17 cellular contexts compared by ENCODE assay signal in the genomic region with DNA sequence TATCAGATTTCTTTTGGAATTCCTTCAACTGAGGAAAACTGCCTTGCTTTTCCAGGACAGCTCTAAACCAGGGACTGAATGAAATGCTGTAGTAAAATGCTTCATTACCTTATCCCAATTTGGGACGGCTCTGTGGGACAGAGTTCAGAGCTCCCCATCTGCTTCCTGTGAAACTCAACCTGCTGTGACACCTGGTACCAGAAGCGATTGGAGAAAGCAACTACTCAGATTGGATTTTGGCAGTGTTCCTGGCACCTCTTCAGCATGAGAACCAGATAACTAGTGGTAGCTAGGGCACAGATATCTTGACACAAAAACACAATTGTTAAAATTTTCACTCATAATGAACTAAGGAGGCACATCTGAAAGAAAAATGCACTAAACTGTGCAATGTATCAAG.
"Had no signal": no experiment of that assay in that cellular context is flagged by ENCODE, and none has a peak within 500 bp of the region (broad histone marks: within the 10 kb centered on the region; RNA-seq: fewer than 3 reads in every experiment).

No MANE protein-coding gene starts in this region.

- H3K27me3 ChIP-seq: colonic mucosa, neural progenitor cell, sigmoid colon, spleen had no signal

- H3K79me2 ChIP-seq: parathyroid adenoma had no signal

- ATAC-seq: activated CD8-positive, alpha-beta T cell treated with anti-CD3 and anti-CD28 coated beads for 36 hours; activated naive CD4-positive, alpha-beta T cell treated with anti-CD3 and anti-CD28 coated beads, Interleukin-2, amount 50 U/mL, for 72 hours; activated T-cell treated with anti-CD3 and anti-CD28 coated beads, Interleukin-2, amount 50 U/mL, for 4 hours; esophagus mucosa; left colon; stimulated activated naive CD8-positive, alpha-beta T cell treated with anti-CD3 and anti-CD28 coated beads, Interleukin-15, amount 100 ng/mL, for 72 hours had no signal

- H3K27ac Mint-ChIP-seq: activated CD8-positive, alpha-beta T cell treated with anti-CD3 and anti-CD28 coated beads for 36 hours; activated naive CD4-positive, alpha-beta T cell treated with anti-CD3 and anti-CD28 coated beads, Interleukin-2, amount 50 U/mL, for 72 hours; naive B cell; neural progenitor cell; stimulated activated naive CD8-positive, alpha-beta T cell treated with anti-CD3 and anti-CD28 coated beads, Interleukin-15, amount 100 ng/mL, for 72 hours had no signal

- DNase-seq: activated CD4-positive, alpha-beta T cell treated with anti-CD3 and anti-CD28 coated beads for 4 hours; activated CD8-positive, alpha-beta T cell treated with anti-CD3 and anti-CD28 coated beads for 36 hours; activated effector memory CD4-positive, alpha-beta T cell treated with anti-CD3 and anti-CD28 coated beads, Interleukin-2, amount 50 U/mL, for 16 hours; activated T-cell treated with anti-CD3 and anti-CD28 coated beads, Interleukin-2, amount 50 U/mL, for 4 hours; amniotic stem cell; central memory CD4-positive, alpha-beta T cell; colonic mucosa; left colon; mammary epithelial cell; naive B cell; sigmoid colon; spleen; stimulated activated naive CD8-positive, alpha-beta T cell treated with anti-CD3 and anti-CD28 coated beads, Interleukin-15, amount 100 ng/mL, for 72 hours had no signal

- H3K9me3 ChIP-seq: colonic mucosa, sigmoid colon had no signal

- H3K36me3 Mint-ChIP-seq: activated naive CD4-positive, alpha-beta T cell treated with anti-CD3 and anti-CD28 coated beads, Interleukin-2, amount 50 U/mL, for 72 hours; naive B cell; neural progenitor cell had no signal

- H3K9me3 Mint-ChIP-seq: neural progenitor cell had no signal

- H3K4me3 ChIP-seq: colonic mucosa, neural progenitor cell, sigmoid colon, spleen had no signal

- H3K36me3 ChIP-seq: colonic mucosa, neural progenitor cell, sigmoid colon, spleen had no signal

- H3K4me3 Mint-ChIP-seq: activated CD8-positive, alpha-beta T cell treated with anti-CD3 and anti-CD28 coated beads for 36 hours; activated T-cell treated with anti-CD3 and anti-CD28 coated beads, Interleukin-2, amount 50 U/mL, for 4 hours; naive B cell; neural progenitor cell; stimulated activated naive CD8-positive, alpha-beta T cell treated with anti-CD3 and anti-CD28 coated beads, Interleukin-15, amount 100 ng/mL, for 72 hours had no signal

- H3K27ac ChIP-seq: colonic mucosa, neural progenitor cell, parathyroid adenoma, sigmoid colon, spleen had no signal

- H3K4me1 Mint-ChIP-seq: naive B cell; neural progenitor cell; stimulated activated naive CD8-positive, alpha-beta T cell treated with anti-CD3 and anti-CD28 coated beads, Interleukin-15, amount 100 ng/mL, for 72 hours had no signal

- H3K4me2 ChIP-seq: neural progenitor cell had no signal

- H2AFZ ChIP-seq: neural progenitor cell, parathyroid adenoma had no signal

- H3K4me1 ChIP-seq: colonic mucosa, neural progenitor cell, parathyroid adenoma, sigmoid colon, spleen had no signal

- H3K27me3 Mint-ChIP-seq: activated CD8-positive, alpha-beta T cell treated with anti-CD3 and anti-CD28 coated beads for 36 hours; naive B cell; stimulated activated naive CD8-positive, alpha-beta T cell treated with anti-CD3 and anti-CD28 coated beads, Interleukin-15, amount 100 ng/mL, for 72 hours had no signal
